ENCODE assay signal across 15 cellular contexts in the genomic region with DNA sequence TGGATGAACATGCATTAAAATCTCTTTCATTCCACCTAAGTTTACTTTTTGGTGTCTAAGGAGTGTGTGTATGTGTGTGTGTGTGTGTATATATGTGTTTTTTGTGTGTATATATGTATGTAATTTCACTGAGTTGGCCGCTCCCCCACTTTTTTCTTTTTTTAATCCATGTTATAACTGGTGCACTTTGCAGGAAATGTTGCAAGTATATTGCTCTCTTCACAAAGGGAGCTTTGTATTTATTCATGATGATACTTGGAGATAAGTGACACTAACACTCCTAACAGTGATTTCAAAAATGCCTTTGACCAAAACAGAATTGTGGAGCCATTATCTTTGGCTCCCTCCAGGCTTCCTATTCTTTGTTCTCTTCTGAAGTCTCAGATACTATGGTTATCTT.
DNase-seq lines count a peak whose midpoint lies in the region; ATAC-seq, FAIRE-seq and TF ChIP-seq lines count a peak whose summit lies in the region.
"Had no signal": no experiment of that assay in that cellular context is flagged by ENCODE, and none has a peak within 500 bp of the region (broad histone marks: within the 10 kb centered on the region; RNA-seq: fewer than 3 reads in every experiment).

No MANE protein-coding gene starts in this region.

- H3K4me3 ChIP-seq in gastrocnemius medialis: no peak overlapping the region

- FAIRE-seq in H54 (lab: Jason Lieb, UNC): peak; percentile 53
- FAIRE-seq: bronchial epithelial cell had no signal

- DNase-seq in H54 (ENCODE audit: insufficient read length, low spot score) (no peak), T-helper 17 cell (no peak), foreskin melanocyte (peak; percentile 45), gastrocnemius medialis (no peak), NCI-H2081 treated with DMSO at 0.1 percent for 48 hours (lab: John Stamatoyannopoulos, UW) (no peak), C1 segment of cervical spinal cord (lab: John Stamatoyannopoulos, UW) (no peak), DMS153 (lab: John Stamatoyannopoulos, UW) (no peak)
- DNase-seq in activated effector memory CD4-positive, alpha-beta T cell treated with anti-CD3 and anti-CD28 coated beads, Interleukin-2, amount 50 U/mL, for 16 hours: no peak
- DNase-seq: DMS 273 treated with DMSO at 0.1 percent for 48 hours; islet precursor cell; NCI-H2107; nucleus accumbens; stimulated activated CD4-positive, alpha-beta T cell treated with anti-CD3 and anti-CD28 coated beads, Interleukin-2, amount 100 ng/mL, for 24 hours; stimulated activated naive CD4-positive, alpha-beta T cell treated with Interleukin-2 at 50 U/mL for 16 hours had no signal

- TF ChIP-seq CTCF in gastrocnemius medialis (IDR thresholded peaks at IDR 0.05 in 4 of 5, conservative IDR thresholded peaks at IDR 0.05 in 1 of 5): no peak

- ATAC-seq in T-helper 17 cell (no peak), gastrocnemius medialis (no peak)

- peak overlapping the region; percentile 74 to 99 (median 85) for H3K27ac ChIP-seq in gastrocnemius medialis

- H3K27me3 ChIP-seq in gastrocnemius medialis: no peaks in the 10 kb centered on the region

- peaks cover 44% of the 10 kb centered on the region for H3K4me1 Mint-ChIP-seq in T-helper 17 cell

- peaks cover 2% of the 10 kb centered on the region for H3K36me3 Mint-ChIP-seq in T-helper 17 cell (ENCODE audit: low read depth)

- intact Hi-C loops in gastrocnemius medialis (cut with DNase I; ENCODE audit: low total_unique reads): no loop called here

- no peak overlapping the region for H3K4me3 Mint-ChIP-seq in T-helper 17 cell

- TF ChIP-seq POLR2A in H54 (IDR thresholded peaks at IDR 0.05; ENCODE audit: low read depth, low read length) (no peak), gastrocnemius medialis (IDR thresholded peaks at IDR 0.05) (no peak)

- in situ Hi-C loops in gastrocnemius medialis (cut with MboI; ENCODE audit: low sequenced_read_pairs in 4 of 4): no loop called here

- H3K9me3 ChIP-seq in T-helper 17 cell (ENCODE audit: control insufficient read depth, low read length, poor library complexity, severe bottlenecking) (no peaks in the 10 kb centered on the region), gastrocnemius medialis (no peaks in the 10 kb centered on the region)

- H3K4me1 ChIP-seq in gastrocnemius medialis: peaks cover 92 to 93% of the 10 kb centered on the region in 2 donors

- peak overlapping the region; percentile 98 for H3K27ac Mint-ChIP-seq in T-helper 17 cell

- no peaks in the 10 kb centered on the region for H3K27me3 Mint-ChIP-seq in T-helper 17 cell

- H3K36me3 ChIP-seq in gastrocnemius medialis: no peaks in the 10 kb centered on the region
